9 cellular contexts compared by ENCODE assay signal in genomic region chr1:160522622-160523345, GRCh38. TPM values are rescaled to one million over a fixed set of nuclear protein-coding genes. Genes with fewer than 3 reads are reported as not detected.
A peak's percentile ranks its signal among the peaks of the same experiment; 100 is the strongest.
DNase-seq lines count a peak whose midpoint lies in the region; FAIRE-seq and TF ChIP-seq lines count a peak whose summit lies in the region.
"Had no signal": no experiment of that assay in that cellular context is flagged by ENCODE, and none has a peak within 500 bp of the region (broad histone marks: within the 10 kb centered on the region; RNA-seq: fewer than 3 reads in every experiment).

Gene SLAMF6, minus strand, starts transcription at chr1:160523255. Its CDS starts 63 bp downstream, at chr1:160523192.

- DNase-seq in activated gamma-delta T cell treated with Interleukin-2 at 50 U/mL for 16 hours: peak; percentile 28
- DNase-seq in activated gamma-delta T cell (lab: John Stamatoyannopoulos, UW): no peak
- peak in 3 of 5 donors; percentile 12 to 73 (median 18) for DNase-seq in T-helper 1 cell
- DNase-seq in coronary artery (ENCODE audit: low spot score): no peak
- DNase-seq in urothelium cell line (ENCODE audit: low spot score): no peak
- no peak for DNase-seq in COR-L47 (lab: John Stamatoyannopoulos, UW)
- DNase-seq in SW480 (ENCODE audit: low spot score): no peak
- DNase-seq in G401 (ENCODE audit: low spot score): no peak

- no peak for TF ChIP-seq CTCF in coronary artery (IDR thresholded peaks at IDR 0.05)

- in situ Hi-C loops in G401 (cut with HindIII; ENCODE audit: low sequenced_read_pairs): no loop called here

- H3K4me3 ChIP-seq in coronary artery: peak within 1 kb of the TSS; percentile 39
- H3K4me3 ChIP-seq: lung had no signal

- FAIRE-seq in urothelium cell line (lab: Jason Lieb, UNC): peak; percentile 17

- H3K27ac ChIP-seq in coronary artery: peak within 1 kb of the TSS in 1 of 2 donors; percentile 21

RNA-seq across cellular contexts. Expression of gene SLAMF6, which starts in this region (rescaled TPM):
- total RNA-seq in G401 (2014; rRNA removed; shearing (Covaris generic)): not detected in 2 replicates

Comparison
In these comparisons a context has a peak if more than half of its experiments do, and no peak if none do; other contexts are left out.
1. DNase-seq: peak in activated gamma-delta T cell treated with Interleukin-2 at 50 U/mL for 16 hours (single experiment) and T-helper 1 cell (3 of 5); none in activated gamma-delta T cell (single experiment), coronary artery (single experiment), urothelium cell line (single experiment), COR-L47 (single experiment), SW480 (single experiment) and G401 (single experiment).